Comparison of ENCODE assay signal across 8 cellular contexts in genomic region chr1:5509664-5510452, GRCh38.
DNase-seq lines count a peak whose midpoint lies in the region; ATAC-seq, FAIRE-seq and TF ChIP-seq lines count a peak whose summit lies in the region.

No MANE protein-coding gene starts in this region.

- CTCF ChIA-PET in HEK293T (lab: Yijun Ruan, JAX) = interaction anchor here (0.5 to 1.9 kb wide), 6 partner anchors 113 to 466 kb away, joined by 3 to 9 read pairs (median 4); no protein-coding TSS in a partner anchor

- no peak overlapping the region for H3K27ac ChIP-seq in SJSA1
- H3K27ac ChIP-seq in pancreas = no peak overlapping the region
- no peak overlapping the region for H3K27ac ChIP-seq in transverse colon

- H3K9me3 Mint-ChIP-seq in CD14-positive monocyte = peaks cover 0 to 2% (median 0%) of the 10 kb centered on the region in 7 donors

- H3K27me3 Mint-ChIP-seq in CD14-positive monocyte (ENCODE audit: low read depth in 3 of 3) = peaks cover 3 to 9% (median 7%) of the 10 kb centered on the region in 3 donors

- intact Hi-C loops in CD14-positive monocyte (cut with micrococcal nuclease) = loop anchor here (5.0 to 10.0 kb wide), 2 partner anchors 235 to 237 kb away; no protein-coding TSS in a partner anchor
- intact Hi-C loops in pancreas (cut with DNase I) = loop anchor here (5.0 to 10.0 kb wide), 3 partner anchors 235 to 467 kb away; no protein-coding TSS in a partner anchor
- intact Hi-C loops in transverse colon (cut with DNase I; ENCODE audit: low total_unique reads) = loop anchor here (10.0 kb wide), 1 partner anchor 235 kb away; no protein-coding TSS in a partner anchor

- in situ Hi-C loops in transverse colon (cut with MboI; ENCODE audit: low pct_ligation_motif_present in 1 of 4, low pct_unique_long_range_greater_than_20kb in 1 of 4, low sequenced_read_pairs in 3 of 4) = loop anchor here in 3 of 4 donors (10.0 to 25.0 kb wide), 4 partner anchors 227 to 452 kb away; no protein-coding TSS in a partner anchor

- H3K4me3 ChIP-seq in SJSA1 (no peak overlapping the region), pancreas (no peak overlapping the region), transverse colon (no peak overlapping the region)

- H3K9me3 ChIP-seq in SJSA1 (replicated peaks) (no peaks in the 10 kb centered on the region), pancreas (no peaks in the 10 kb centered on the region), transverse colon (no peaks in the 10 kb centered on the region)

- WGBS in pancreas, 2 donors = 22 to 25% methylated on average over 21 of the region's 21 CpGs
- 28 to 29% methylated on average over 4 to 21 of the region's 21 CpGs for WGBS in transverse colon (ENCODE audit: low coverage in 1 of 2), 2 donors

- no peak for DNase-seq in CD14-positive monocyte (ENCODE audit: low spot score)
- peak; percentile 70 for DNase-seq in HEK293T (ENCODE audit: extremely low spot score)
- peak; percentile 25 to 56 for DNase-seq in SJSA1 (ENCODE audit: low read depth in 1 of 2, low spot score in 2 of 2)
- peak; percentile 51 for DNase-seq in activated effector memory CD4-positive, alpha-beta T cell treated with Interleukin-2 at 50 U/mL for 16 hours
- DNase-seq in germinal center (ENCODE audit: low spot score) = peak; percentile 78
- DNase-seq in pancreas = peak; percentile 42 to 91 (median 70)
- DNase-seq in transverse colon = peak; percentile 60

- TF ChIP-seq EP300 in transverse colon (IDR thresholded peaks at IDR 0.05; ENCODE audit: low read depth) = no peak

- POLR2A ChIA-PET in HEK293T (lab: Yijun Ruan, JAX) = no interaction called here

- TF ChIP-seq CTCF in CD14-positive monocyte (IDR thresholded peaks at IDR 0.05) = peak; percentile 97
- peak; percentile 99 for TF ChIP-seq CTCF in pancreas (IDR thresholded peaks at IDR 0.05)
- peak; percentile 85 to 98 (median 95) for TF ChIP-seq CTCF in transverse colon (IDR thresholded peaks at IDR 0.05)

- no peaks in the 10 kb centered on the region for H3K36me3 Mint-ChIP-seq in CD14-positive monocyte

- H3K27ac Mint-ChIP-seq in CD14-positive monocyte = no peak overlapping the region

- H3K4me1 Mint-ChIP-seq in CD14-positive monocyte = peaks cover 6% of the 10 kb centered on the region

- H3K36me3 ChIP-seq in SJSA1 (no peaks in the 10 kb centered on the region), pancreas (no peaks in the 10 kb centered on the region), transverse colon (no peaks in the 10 kb centered on the region)

- no peak for TF ChIP-seq POLR2A in transverse colon (IDR thresholded peaks at IDR 0.05)

- H3K4me1 ChIP-seq in SJSA1 (replicated peaks) (no peaks in the 10 kb centered on the region), pancreas (peaks cover 0 to 10% (median 4%) of the 10 kb centered on the region in 3 donors), transverse colon (peaks cover 4 to 9% (median 8%) of the 10 kb centered on the region in 4 donors)

- no peaks in the 10 kb centered on the region for H3K27me3 ChIP-seq in SJSA1 (replicated peaks)
- no peaks in the 10 kb centered on the region for H3K27me3 ChIP-seq in pancreas
- H3K27me3 ChIP-seq in transverse colon = peaks cover 15% of the 10 kb centered on the region

- FAIRE-seq in pancreas (lab: Jason Lieb, UNC) = no peak

- no peak overlapping the region for H3K4me3 Mint-ChIP-seq in CD14-positive monocyte

- peak; percentile 63 to 78 (median 76) for ATAC-seq in pancreas
- no peak for ATAC-seq in HG03135 (IDR thresholded peaks at IDR 0.05; ENCODE audit: unreplicated experiment)

TF ChIP-seq in HEK293T, 16 proteins besides CTCF, POLR2A, EP300 and RAD21:
- TF ChIP-seq NFRKB (IDR thresholded peaks at IDR 0.05) (no peak), SUZ12 (IDR thresholded peaks at IDR 0.05) (no peak), LEF1 (IDR thresholded peaks at IDR 0.05; ENCODE audit: borderline replicate concordance) (no peak), ZNF384 (IDR thresholded peaks at IDR 0.05) (no peak), FOXA1 (IDR thresholded peaks at IDR 0.05) (no peak), TARDBP (IDR thresholded peaks at IDR 0.05) (no peak), CTBP1 (IDR thresholded peaks at IDR 0.05; ENCODE audit: borderline replicate concordance) (no peak), BHLHE40 (IDR thresholded peaks at IDR 0.05; ENCODE audit: borderline replicate concordance) (no peak), FOXK2 (IDR thresholded peaks at IDR 0.05) (no peak), FOXM1 (IDR thresholded peaks at IDR 0.05; ENCODE audit: borderline replicate concordance) (no peak)
